1 cellular context compared by ENCODE assay signal in genomic region chr1:7346070-7346596, GRCh38.
TF ChIP-seq lines count a peak whose summit lies in the region.

No MANE protein-coding gene starts in this region.

TF ChIP-seq in K562, 482 proteins besides CTCF, POLR2A, EP300 and RAD21 (continued from another document):
- TF ChIP-seq CHD7 (IDR thresholded peaks at IDR 0.05; ENCODE audit: low read depth, low read length) (no peak), ZBTB1 (CRISPR knock-in tag; IDR thresholded peaks at IDR 0.05; ENCODE audit: borderline replicate concordance, low read depth) (no peak)
